Comparison of ENCODE assay signal across 8 cellular contexts in the genomic region with DNA sequence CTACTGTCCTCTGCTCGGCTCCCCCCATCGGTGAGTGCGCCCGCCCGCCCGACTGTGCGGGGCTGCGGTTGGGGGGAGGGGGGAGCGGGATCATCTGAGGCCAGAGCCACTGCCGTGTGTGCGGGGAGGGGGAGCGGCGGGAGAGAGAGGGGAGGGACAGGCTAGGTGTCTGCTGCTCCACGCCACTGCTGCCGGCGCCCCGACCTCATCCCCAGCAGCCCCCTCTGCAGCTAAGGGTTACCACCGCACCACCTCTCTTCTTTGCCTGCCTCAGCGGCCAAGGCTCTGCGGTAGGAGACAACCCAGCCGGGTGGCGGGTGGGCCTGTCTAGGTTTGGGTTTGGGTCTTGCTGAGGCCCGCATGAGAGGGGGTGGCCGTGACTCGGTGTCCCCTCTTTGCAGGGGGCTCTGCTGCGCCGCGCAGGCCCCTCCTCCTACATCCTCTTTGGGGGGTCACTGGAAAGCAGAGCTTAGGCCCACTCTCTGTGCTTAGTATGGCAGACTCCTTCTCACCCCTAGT. TPM values are rescaled to one million over a fixed set of nuclear protein-coding genes. Genes with fewer than 3 reads are reported as not detected.
A peak's percentile ranks its signal among the peaks of the same experiment; 100 is the strongest.
DNase-seq lines count a peak whose midpoint lies in the region; ATAC-seq and TF ChIP-seq lines count a peak whose summit lies in the region.

No MANE protein-coding gene starts in this region.

- H3K56ac ChIP-seq in IMR-90 (ENCODE audit: extremely low read depth, insufficient read depth, low read length): peak overlapping the region; percentile 81

- in situ Hi-C loops in IMR-90 (cut with MboI; ENCODE audit: low sequenced_read_pairs): loop anchor here (25.0 kb wide), 1 partner anchor 476 kb away; a partner anchor contains a TSS

- intact Hi-C loops in IMR-90 (cut with micrococcal nuclease): no loop called here
- intact Hi-C loops in posterior cingulate gyrus (cut with DNase I): loop anchor here (5.0 kb wide), 1 partner anchor 34 kb away; no protein-coding TSS in a partner anchor

- peak overlapping the region; percentile 97 for H3K4ac ChIP-seq in IMR-90 (ENCODE audit: low read depth, low read length)

- H3K79me1 ChIP-seq in IMR-90 (ENCODE audit: low read depth in 1 of 2, low read length in 2 of 2): peaks cover 10 to 68% of the 10 kb centered on the region in 2 experiments

- TF ChIP-seq RAD21 in IMR-90 (IDR thresholded peaks at IDR 0.05; ENCODE audit: low read length): no peak

- POLR2A ChIA-PET in IMR-90 (lab: Charles Lee; ENCODE audit: unreplicated experiment): no interaction called here

- no peak for TF ChIP-seq POLR2A in IMR-90 (IDR thresholded peaks at IDR 0.05; ENCODE audit: low read depth, low read length)

- H2AFZ ChIP-seq in DND-41 (ENCODE audit: low read depth, low read length) (peak overlapping the region; percentile 80), IMR-90 (replicated peaks; ENCODE audit: low read length, poor library complexity) (peak overlapping the region; percentile 92)

- peak overlapping the region; percentile 99 for H2AK9ac ChIP-seq in IMR-90 (replicated peaks; ENCODE audit: low read depth, low read length, poor library complexity)

- H4K20me1 ChIP-seq in DND-41 (ENCODE audit: insufficient read depth, low read length): peaks cover 38% of the 10 kb centered on the region
- H4K20me1 ChIP-seq in IMR-90 (ENCODE audit: insufficient read depth, low read length): peaks cover 40% of the 10 kb centered on the region

- BruUV-seq in IMR-90 (replicated peaks; lab: Mats Ljungman, UMichigan): no TSS peak

- H3K4me2 ChIP-seq in DND-41 (ENCODE audit: insufficient read depth, low read length) (peak overlapping the region; percentile 95), IMR-90 (ENCODE audit: low read depth, low read length) (peak overlapping the region; percentile 99)

- peak overlapping the region; percentile 78; the same call in 1 of the 2 replicates for H3K18ac ChIP-seq in IMR-90 (ENCODE audit: low read depth, low read length)

- H3K9ac ChIP-seq in DND-41 (ENCODE audit: low read depth, low read length) (peak overlapping the region; percentile 83), IMR-90 (ENCODE audit: low read depth, low read length) (peak overlapping the region; percentile 92)

- H2BK120ac ChIP-seq in IMR-90 (ENCODE audit: low read depth, low read length): peak overlapping the region; percentile 76

- H4K8ac ChIP-seq in IMR-90 (ENCODE audit: low read depth in 2 of 2, low read length in 2 of 2): peak overlapping the region; percentile 89 to 92

- H2BK15ac ChIP-seq in IMR-90 (ENCODE audit: low read depth, low read length): no peak overlapping the region; the same call in 2 of the 3 replicates

- dilution Hi-C loops in IMR-90 (cut with HindIII; ENCODE audit: low sequenced_read_pairs, unreplicated experiment): no loop called here

- no peak for TF ChIP-seq CTCF in DND-41 (IDR thresholded peaks at IDR 0.05; ENCODE audit: borderline replicate concordance, extremely low read depth, low read length, poor library complexity, severe bottlenecking)
- no peak for TF ChIP-seq CTCF in IMR-90 (conservative IDR thresholded peaks at IDR 0.05; ENCODE audit: low read depth, low read length)

- CTCF ChIA-PET in IMR-90 (lab: Yijun Ruan, JAX): no interaction called here

- H3K9me1 ChIP-seq in IMR-90 (ENCODE audit: insufficient read depth, low read length): peaks cover 6% of the 10 kb centered on the region; the same call in 1 of the 2 replicates

- 20% methylated on average over 1 of the region's 28 CpGs; no CpG with 5 or more reads in 1 of the 2 experiments for WGBS in IMR-90 (ENCODE audit: extremely low coverage in 2 of 2, insufficient read length in 1 of 2), 2 experiments

- peak overlapping the region; percentile 92 for H2BK5ac ChIP-seq in IMR-90 (ENCODE audit: low read depth, low read length, poor library complexity, severe bottlenecking)

- H3K23ac ChIP-seq in IMR-90 (ENCODE audit: low read depth, low read length): peak overlapping the region; percentile 97

- H3K4me3 ChIP-seq in DND-41 (ENCODE audit: low read depth in 1 of 2, low read length in 2 of 2) (peak overlapping the region; percentile 69 to 80), IMR-90 (ENCODE audit: insufficient read depth, low read depth, low read length) (peak overlapping the region; percentile 87)

- H4K5ac ChIP-seq in IMR-90 (ENCODE audit: low read depth, low read length): peak overlapping the region; percentile 83

- DNase-seq in DND-41 (peak; percentile 44), IMR-90 (no peak), activated gamma-delta T cell (lab: John Stamatoyannopoulos, UW) (peak; percentile 35), glomerular visceral epithelial cell (ENCODE audit: extremely low spot score) (peak; percentile 15), posterior cingulate gyrus (peak in 7 of 10 donors; percentile 19 to 86 (median 32)), superior temporal gyrus (ENCODE audit: extremely low spot score) (no peak), NCI-H1105 treated with DMSO at 0.1 percent for 48 hours (lab: John Stamatoyannopoulos, UW) (no peak)

- peak overlapping the region; percentile 80 for H3K27ac ChIP-seq in DND-41 (ENCODE audit: low read length)
- H3K27ac ChIP-seq in IMR-90 (ENCODE audit: insufficient read depth, low read length): peak overlapping the region; percentile 96

- H3K4me1 ChIP-seq in DND-41 (ENCODE audit: insufficient read depth, low read length) (peaks cover 63% of the 10 kb centered on the region), IMR-90 (ENCODE audit: control insufficient read depth, insufficient read depth, low read length) (peaks cover 8% of the 10 kb centered on the region)

- peak overlapping the region; percentile 96 for H2AK5ac ChIP-seq in IMR-90 (ENCODE audit: low read depth, low read length)

- H2BK20ac ChIP-seq in IMR-90 (ENCODE audit: low read depth, low read length): peak overlapping the region; percentile 17; the same call in 1 of the 2 replicates

- H3K14ac ChIP-seq in IMR-90 (replicated peaks; ENCODE audit: low read depth, low read length): peak overlapping the region; percentile 97

- H3K36me3 ChIP-seq in DND-41 (ENCODE audit: insufficient read depth, low read length): peaks cover 7% of the 10 kb centered on the region; the same call in 1 of the 2 replicates
- peaks cover 2% of the 10 kb centered on the region; the same call in 1 of the 2 replicates for H3K36me3 ChIP-seq in IMR-90 (ENCODE audit: control insufficient read depth, insufficient read depth, low read length)

- H3K27me3 ChIP-seq in DND-41 (ENCODE audit: insufficient read depth, low read length, poor library complexity) (no peaks in the 10 kb centered on the region), IMR-90 (ENCODE audit: control insufficient read depth, insufficient read depth, low read length) (no peaks in the 10 kb centered on the region)

- H4K91ac ChIP-seq in IMR-90 (ENCODE audit: insufficient read depth, low read depth, low read length): peak overlapping the region; percentile 88

- H3K9me3 ChIP-seq in DND-41 (ENCODE audit: insufficient read depth, low read length, severe bottlenecking) (no peaks in the 10 kb centered on the region), IMR-90 (ENCODE audit: control insufficient read depth, insufficient read depth, low read length) (no peaks in the 10 kb centered on the region)

- H3K79me2 ChIP-seq in DND-41 (ENCODE audit: insufficient read depth, low read length): peaks cover 84% of the 10 kb centered on the region

- ATAC-seq in DND-41 (ENCODE audit: insufficient read depth, low read depth) (peak; percentile 25), IMR-90 (ENCODE audit: low read depth) (peak; percentile 6), HG03159 (IDR thresholded peaks at IDR 0.05; ENCODE audit: unreplicated experiment) (no peak)

TF ChIP-seq in IMR-90, 13 proteins besides CTCF, POLR2A, EP300 and RAD21:
- TF ChIP-seq FOS (IDR thresholded peaks at IDR 0.05; ENCODE audit: low read depth, low read length): no peak
- no peak for TF ChIP-seq NFE2L2 (IDR thresholded peaks at IDR 0.05; ENCODE audit: low read depth, low read length)
- no peak for TF ChIP-seq MAFK (IDR thresholded peaks at IDR 0.05; ENCODE audit: low read depth, low read length)
- TF ChIP-seq, protein P1, sequence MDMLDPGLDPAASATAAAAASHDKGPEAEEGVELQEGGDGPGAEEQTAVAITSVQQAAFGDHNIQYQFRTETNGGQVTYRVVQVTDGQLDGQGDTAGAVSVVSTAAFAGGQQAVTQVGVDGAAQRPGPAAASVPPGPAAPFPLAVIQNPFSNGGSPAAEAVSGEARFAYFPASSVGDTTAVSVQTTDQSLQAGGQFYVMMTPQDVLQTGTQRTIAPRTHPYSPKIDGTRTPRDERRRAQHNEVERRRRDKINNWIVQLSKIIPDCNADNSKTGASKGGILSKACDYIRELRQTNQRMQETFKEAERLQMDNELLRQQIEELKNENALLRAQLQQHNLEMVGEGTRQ (IDR thresholded peaks at IDR 0.05; ENCODE audit: low read depth, low read length): no peak
- TF ChIP-seq SMC3 (IDR thresholded peaks at IDR 0.05; ENCODE audit: low read depth, low read length): no peak
- TF ChIP-seq MXI1 (IDR thresholded peaks at IDR 0.05; ENCODE audit: borderline replicate concordance, low read depth, low read length): no peak

RNA-seq across cellular contexts. Expression of a gene that starts 0.7 kb away (rescaled TPM):
- total RNA-seq in IMR-90 (2012; rRNA removed): 5.6 and 13.9 TPM in 2 replicates
- 3.8 TPM in 2 replicates for polyA plus RNA-seq in IMR-90 (2012; rRNA removed)
- polyA plus RNA-seq in IMR-90 (2012; cell fraction: cytosol; rRNA removed): 2.7 and 5.0 TPM in 2 replicates
- polyA plus RNA-seq in IMR-90 (2012; cell fraction: nucleus; rRNA removed; ENCODE audit: low replicate concordance): 3.0 and 3.1 TPM in 2 replicates

RNA-seq across cellular contexts. Expression of a gene that starts 12.5 kb away (rescaled TPM):
- 5.0 and 6.7 TPM in 2 replicates for total RNA-seq in IMR-90 (2012; rRNA removed)
- polyA plus RNA-seq in IMR-90 (2012; rRNA removed): 0.83 and 1.2 TPM in 2 replicates
- polyA plus RNA-seq in IMR-90 (2012; cell fraction: cytosol; rRNA removed): 0.16 and 0.32 TPM in 2 replicates
- 0.65 and 4.4 TPM in 2 replicates for polyA plus RNA-seq in IMR-90 (2012; cell fraction: nucleus; rRNA removed; ENCODE audit: low replicate concordance)

Comparison
In these comparisons a context has a peak if more than half of its experiments do, and no peak if none do; other contexts are left out.
1. DNase-seq: peak in DND-41 (single experiment), activated gamma-delta T cell (single experiment), glomerular visceral epithelial cell (single experiment) and posterior cingulate gyrus (7 of 10); none in IMR-90 (single experiment), superior temporal gyrus (single experiment) and NCI-H1105 treated with DMSO at 0.1 percent for 48 hours (single experiment).